ENCODE assay signal across 11 cellular contexts in genomic region chr12:1575799-1576401, GRCh38. TPM values are rescaled to one million over a fixed set of nuclear protein-coding genes. Genes with fewer than 3 reads are reported as not detected.
DNase-seq lines count a peak whose midpoint lies in the region; ATAC-seq and TF ChIP-seq lines count a peak whose summit lies in the region.
"Had no signal": no experiment of that assay in that cellular context is flagged by ENCODE, and none has a peak within 500 bp of the region (broad histone marks: within the 10 kb centered on the region; RNA-seq: fewer than 3 reads in every experiment).

No MANE protein-coding gene starts in this region.

- no peaks in the 10 kb centered on the region for H3K4me1 Mint-ChIP-seq in activated T-helper 2 cell treated with anti-CD3 and anti-CD28 coated beads, Interferon-gamma antibody, Interleukin-2, Interleukin-4, amounts not matched to agents 10 μg/mL and 5 μg/mL and 100 μg/mL, durations not matched to agents 14 hours and 24 hours and 36 hours (ENCODE audit: low read depth)
- H3K4me1 Mint-ChIP-seq: activated CD4-positive, alpha-beta T cell treated with anti-CD3 and anti-CD28 coated beads, Interleukin-2, amount 10 ng/mL, durations not matched to agents 24 days and 14 days had no signal

- no peaks in the 10 kb centered on the region for H3K9me3 Mint-ChIP-seq in activated T-helper 2 cell treated with anti-CD3 and anti-CD28 coated beads, Interferon-gamma antibody, Interleukin-2, Interleukin-4, amounts not matched to agents 10 μg/mL and 5 μg/mL and 100 μg/mL, durations not matched to agents 14 hours and 24 hours and 36 hours

- H3K27me3 Mint-ChIP-seq in activated T-helper 2 cell treated with anti-CD3 and anti-CD28 coated beads, Interferon-gamma antibody, Interleukin-2, Interleukin-4, amounts not matched to agents 10 μg/mL and 5 μg/mL and 100 μg/mL, durations not matched to agents 14 hours and 24 hours and 36 hours (ENCODE audit: low read depth): peaks cover 17% of the 10 kb centered on the region

- peak overlapping the region; percentile 69 for H3K27ac ChIP-seq in A673 (ENCODE audit: low read depth, low read length, poor library complexity, severe bottlenecking)
- H3K27ac ChIP-seq in Peyer's patch: peak overlapping the region; percentile 27 to 63 (median 39)
- H3K27ac ChIP-seq in esophagus muscularis mucosa (replicated peaks in 1 of 4): peak overlapping the region; percentile 48 to 75 (median 65)
- H3K27ac ChIP-seq in muscle layer of duodenum (ENCODE audit: low read length): no peak overlapping the region

- H3K4me3 Mint-ChIP-seq in activated T-helper 2 cell treated with anti-CD3 and anti-CD28 coated beads, Interferon-gamma antibody, Interleukin-2, Interleukin-4, amounts not matched to agents 10 μg/mL and 5 μg/mL and 100 μg/mL, durations not matched to agents 14 hours and 24 hours and 36 hours (ENCODE audit: low read depth): no peak overlapping the region
- H3K4me3 Mint-ChIP-seq: activated CD4-positive, alpha-beta T cell treated with anti-CD3 and anti-CD28 coated beads, Interleukin-2, amount 10 ng/mL, durations not matched to agents 24 days and 14 days had no signal

- TF ChIP-seq POLR2A in Peyer's patch (IDR thresholded peaks at IDR 0.05) (no peak), esophagus muscularis mucosa (IDR thresholded peaks at IDR 0.05; ENCODE audit: low read depth) (no peak)

- no peak for TF ChIP-seq CTCF in A673 (conservative IDR thresholded peaks at IDR 0.05; ENCODE audit: low read depth, low read length)
- no peak for TF ChIP-seq CTCF in Peyer's patch (IDR thresholded peaks at IDR 0.05)
- no peak for TF ChIP-seq CTCF in esophagus muscularis mucosa (IDR thresholded peaks at IDR 0.05)

- CTCF ChIA-PET in A673 (lab: Charles Lee): interaction anchor here (0.9 to 7.0 kb wide), 2 partner anchors 59 to 458 kb away, joined by 3 to 35 read pairs; no protein-coding TSS in a partner anchor

- H3K27ac Mint-ChIP-seq in activated T-helper 2 cell treated with anti-CD3 and anti-CD28 coated beads, Interferon-gamma antibody, Interleukin-2, Interleukin-4, amounts not matched to agents 10 μg/mL and 5 μg/mL and 100 μg/mL, durations not matched to agents 14 hours and 24 hours and 36 hours: no peak overlapping the region
- H3K27ac Mint-ChIP-seq: activated CD4-positive, alpha-beta T cell treated with anti-CD3 and anti-CD28 coated beads, Interleukin-2, amount 10 ng/mL, durations not matched to agents 24 days and 14 days had no signal

- H3K9me3 ChIP-seq in A673 (ENCODE audit: low read depth, low read length, poor library complexity, severe bottlenecking) (no peaks in the 10 kb centered on the region), Peyer's patch (no peaks in the 10 kb centered on the region), esophagus muscularis mucosa (no peaks in the 10 kb centered on the region), muscle layer of duodenum (ENCODE audit: control insufficient read depth in 1 of 2, low read length in 2 of 2) (no peaks in the 10 kb centered on the region)

- H3K36me3 Mint-ChIP-seq in activated T-helper 2 cell treated with anti-CD3 and anti-CD28 coated beads, Interferon-gamma antibody, Interleukin-2, Interleukin-4, amounts not matched to agents 10 μg/mL and 5 μg/mL and 100 μg/mL, durations not matched to agents 14 hours and 24 hours and 36 hours (ENCODE audit: low read depth): no peaks in the 10 kb centered on the region

- no peak for TF ChIP-seq EP300 in esophagus muscularis mucosa (IDR thresholded peaks at IDR 0.05)

- 32% methylated on average over 12 of the region's 12 CpGs for WGBS in esophagus muscularis mucosa

- intact Hi-C loops in A673 (cut with micrococcal nuclease; ENCODE audit: unreplicated experiment) (loop anchor here (5.0 kb wide), 1 partner anchor 59 kb away; no protein-coding TSS in a partner anchor), esophagus muscularis mucosa (cut with DNase I) (no loop called here)
- intact Hi-C loops in activated T-helper 2 cell treated with anti-CD3 and anti-CD28 coated beads, Interferon-gamma antibody, Interleukin-2, Interleukin-4, amounts not matched to agents 10 μg/mL and 5 μg/mL and 100 μg/mL, durations not matched to agents 14 hours and 24 hours and 36 hours (cut with micrococcal nuclease): no loop called here

- H3K27me3 ChIP-seq in A673 (replicated peaks; ENCODE audit: insufficient read depth, low read depth, low read length, poor library complexity): no peaks in the 10 kb centered on the region
- H3K27me3 ChIP-seq in Peyer's patch: no peaks in the 10 kb centered on the region
- H3K27me3 ChIP-seq in esophagus muscularis mucosa: no peaks in the 10 kb centered on the region
- no peaks in the 10 kb centered on the region for H3K27me3 ChIP-seq in muscle layer of duodenum (ENCODE audit: low read depth, low read length)

- H3K4me3 ChIP-seq in A673 (ENCODE audit: low read depth, low read length, poor library complexity, severe bottlenecking) (peak overlapping the region; percentile 20), Peyer's patch (no peak overlapping the region), esophagus muscularis mucosa (peak overlapping the region; percentile 27 to 36 (median 30)), muscle layer of duodenum (ENCODE audit: low read depth in 1 of 2, low read length in 2 of 2) (peak overlapping the region; percentile 7 to 43)

- peaks cover 41% of the 10 kb centered on the region for H3K4me1 ChIP-seq in A673 (ENCODE audit: insufficient read depth, low read length, poor library complexity, severe bottlenecking)
- H3K4me1 ChIP-seq in Peyer's patch: peaks cover 0 to 12% (median 0%) of the 10 kb centered on the region in 4 donors
- peaks cover 14 to 35% (median 32%) of the 10 kb centered on the region in 4 donors for H3K4me1 ChIP-seq in esophagus muscularis mucosa
- H3K4me1 ChIP-seq in muscle layer of duodenum (ENCODE audit: control insufficient read depth in 1 of 2, insufficient read depth in 2 of 2, low read length in 2 of 2): peaks cover 0 to 22% of the 10 kb centered on the region in 2 donors

- ATAC-seq in GM18502 (IDR thresholded peaks at IDR 0.05; ENCODE audit: poor library complexity, unreplicated experiment): no peak

- H3K36me3 ChIP-seq in A673 (ENCODE audit: insufficient read depth, low read length, poor library complexity, severe bottlenecking): no peaks in the 10 kb centered on the region
- H3K36me3 ChIP-seq in Peyer's patch: no peaks in the 10 kb centered on the region
- no peaks in the 10 kb centered on the region for H3K36me3 ChIP-seq in esophagus muscularis mucosa
- H3K36me3 ChIP-seq in muscle layer of duodenum (ENCODE audit: control insufficient read depth in 1 of 2, insufficient read depth in 2 of 2, low read length in 2 of 2): no peaks in the 10 kb centered on the region

- DNase-seq in A673 (ENCODE audit: low spot score) (peak; percentile 68), Peyer's patch (no peak), esophagus muscularis mucosa (ENCODE audit: extremely low spot score) (no peak), NCI-H345 (lab: John Stamatoyannopoulos, UW) (no peak), COLO668 (lab: John Stamatoyannopoulos, UW; ENCODE audit: unreplicated experiment) (no peak)
- DNase-seq in activated T-helper 2 cell treated with anti-CD3 and anti-CD28 coated beads, Interferon-gamma antibody, Interleukin-2, Interleukin-4, amounts not matched to agents 10 μg/mL and 5 μg/mL and 100 μg/mL, durations not matched to agents 14 hours and 24 hours and 36 hours (ENCODE audit: low spot score): no peak
- DNase-seq: activated CD4-positive, alpha-beta T cell treated with anti-CD3 and anti-CD28 coated beads, Interleukin-2, amount 10 ng/mL, durations not matched to agents 24 days and 14 days; H7; stimulated activated naive CD4-positive, alpha-beta T cell had no signal

- no TSS peak for BruUV-seq in A673 (replicated peaks; lab: Mats Ljungman, UMichigan)

- POLR2A ChIA-PET in A673 (lab: Charles Lee; ENCODE audit: low non-redundant PET): no interaction called here

RNA-seq across cellular contexts. Expression of gene FBXL14, which starts 18.5 kb away (rescaled TPM):
- total RNA-seq in A673 (2021) (19.3 and 21.2 TPM in 2 replicates), Peyer's patch (10 to 100 TPM in 3 of 4 donors, 1 to 10 TPM in 1; 6.3 to 20.4 (median 12.7) TPM), esophagus muscularis mucosa (10 to 100 TPM; 12.0 to 22.6 (median 16.0) TPM)
- 18.9 and 20.6 TPM in 2 replicates for total RNA-seq in activated T-helper 2 cell treated with anti-CD3 and anti-CD28 coated beads, Interferon-gamma antibody, Interleukin-2, Interleukin-4, amounts not matched to agents 10 μg/mL and 5 μg/mL and 100 μg/mL, durations not matched to agents 14 hours and 24 hours and 36 hours

RNA-seq across cellular contexts. Expression of gene WNT5B, which starts 53.1 kb away (rescaled TPM):
- 0.34 and 0.59 TPM in 2 replicates for total RNA-seq in A673 (2021)
- 1 to 10 TPM in 1 of 4 donors, under 1 TPM in 2, not detected in 1; 0.53 to 9.1 (median 0.94) TPM for total RNA-seq in Peyer's patch
- 100 to 1,000 TPM in 1 of 4 donors, 10 to 100 TPM in 3; 33.5 to 112 (median 53.5) TPM for total RNA-seq in esophagus muscularis mucosa
- total RNA-seq in activated T-helper 2 cell treated with anti-CD3 and anti-CD28 coated beads, Interferon-gamma antibody, Interleukin-2, Interleukin-4, amounts not matched to agents 10 μg/mL and 5 μg/mL and 100 μg/mL, durations not matched to agents 14 hours and 24 hours and 36 hours: 0.76 and 0.82 TPM in 2 replicates

Comparison
In these comparisons a context has a peak if more than half of its experiments do, and no peak if none do; other contexts are left out.
1. H3K4me3 ChIP-seq: peak in A673 (single experiment), esophagus muscularis mucosa (4 of 4) and muscle layer of duodenum (2 of 2); none in Peyer's patch (0 of 4).